1 cellular context compared by ENCODE assay signal in genomic region chr7:69597278-69598076, GRCh38.
TF ChIP-seq lines count a peak whose summit lies in the region.

No MANE protein-coding gene starts in this region.

TF ChIP-seq in GM23338, 12 proteins besides CTCF, POLR2A, EP300 and RAD21 (continued from another document):
- no peak for TF ChIP-seq ZNF462 (CRISPR knock-in tag; IDR thresholded peaks at IDR 0.05)
